10 cellular contexts compared by ENCODE assay signal in the genomic region with DNA sequence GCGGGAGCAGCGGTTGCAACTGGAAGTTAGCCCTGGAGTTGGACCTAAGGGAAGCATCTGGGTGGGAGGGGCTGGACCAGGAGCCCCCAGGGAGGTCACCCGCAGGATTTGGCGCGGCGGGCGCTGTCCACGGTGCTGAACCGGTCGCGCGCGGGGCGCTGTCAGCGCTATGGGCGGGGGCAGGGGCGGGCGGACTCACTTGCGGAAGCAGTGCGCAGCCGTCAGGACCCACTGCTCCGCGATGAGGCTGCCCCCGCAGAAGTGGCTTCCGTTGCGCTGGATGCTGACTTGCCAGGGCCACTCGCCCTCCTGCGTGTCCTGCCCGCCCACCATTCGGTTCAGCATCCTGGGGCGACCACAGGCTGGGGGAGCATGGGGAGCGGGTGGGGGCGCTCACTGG. TPM values are rescaled to one million over a fixed set of nuclear protein-coding genes. Genes with fewer than 3 reads are reported as not detected.
DNase-seq lines count a peak whose midpoint lies in the region; ATAC-seq and TF ChIP-seq lines count a peak whose summit lies in the region.
"Had no signal": no experiment of that assay in that cellular context is flagged by ENCODE, and none has a peak within 500 bp of the region (broad histone marks: within the 10 kb centered on the region; RNA-seq: fewer than 3 reads in every experiment).

No MANE protein-coding gene starts in this region.

- H3K4me3 ChIP-seq in right atrium auricular region = peak overlapping the region in 1 of 2 donors; percentile 13
- no peak overlapping the region for H3K4me3 ChIP-seq in endodermal cell (ENCODE audit: low read length)

- 17 to 43% methylated on average over 7 to 33 of the region's 33 CpGs for WGBS in endodermal cell (ENCODE audit: insufficient coverage in 1 of 2, insufficient read length in 1 of 2), 2 experiments

- no peaks in the 10 kb centered on the region for H3K4me1 Mint-ChIP-seq in endodermal cell
- H3K4me1 Mint-ChIP-seq in stimulated activated naive B cell treated with anti-CD40 and anti-IgM and Interleukin-4, amounts not matched to agents 10 μg/mL and 1 μg/mL and 100 μg/mL, for 72 hours = peaks cover 19 to 61% of the 10 kb centered on the region in 2 donors
- H3K4me1 Mint-ChIP-seq: brain had no signal

- no peak overlapping the region for H3K4me3 Mint-ChIP-seq in endodermal cell
- H3K4me3 Mint-ChIP-seq in stimulated activated naive B cell treated with anti-CD40 and anti-IgM and Interleukin-4, amounts not matched to agents 10 μg/mL and 1 μg/mL and 100 μg/mL, for 72 hours = peak overlapping the region; percentile 4 to 5

- H3K9ac ChIP-seq in endodermal cell (ENCODE audit: extremely low read depth, low read length, poor library complexity, severe bottlenecking) = no peak overlapping the region

- H3K27me3 ChIP-seq in right atrium auricular region = no peaks in the 10 kb centered on the region
- H3K27me3 ChIP-seq in endodermal cell (ENCODE audit: control insufficient read depth, insufficient read depth, low read length, poor library complexity, severe bottlenecking) = no peaks in the 10 kb centered on the region

- peaks cover 5% of the 10 kb centered on the region for H3K27me3 Mint-ChIP-seq in endodermal cell (ENCODE audit: insufficient read depth)
- H3K27me3 Mint-ChIP-seq in stimulated activated naive B cell treated with anti-CD40 and anti-IgM and Interleukin-4, amounts not matched to agents 10 μg/mL and 1 μg/mL and 100 μg/mL, for 72 hours = peaks cover 15 to 18% of the 10 kb centered on the region in 2 donors

- H3K36me3 ChIP-seq in right atrium auricular region = no peaks in the 10 kb centered on the region
- no peaks in the 10 kb centered on the region for H3K36me3 ChIP-seq in endodermal cell (ENCODE audit: control insufficient read depth, insufficient read depth, low read length)

- H3K27ac ChIP-seq in right atrium auricular region (no peak overlapping the region), endodermal cell (ENCODE audit: low read depth, low read length) (no peak overlapping the region)

- H3K4me1 ChIP-seq in right atrium auricular region (peaks cover 0 to 26% of the 10 kb centered on the region in 2 donors), endodermal cell (ENCODE audit: control insufficient read depth, insufficient read depth, low read length) (no peaks in the 10 kb centered on the region)

- DNase-seq in Right ventricle myocardium inferior (ENCODE audit: missing footprints) = peak; percentile 80
- DNase-seq in right atrium auricular region (ENCODE audit: low spot score) = no peak
- DNase-seq in activated CD4-positive, alpha-beta T cell treated with anti-CD3 and anti-CD28 coated beads, Interleukin-2, amount 50 U/mL, for 48 hours = peak; percentile 76 to 79
- peak; percentile 90 for DNase-seq in endodermal cell
- DNase-seq in myocyte (ENCODE audit: low read depth) = peak; percentile 52
- DNase-seq in stimulated activated naive B cell treated with anti-CD40 and anti-IgM and Interleukin-4, amounts not matched to agents 10 μg/mL and 1 μg/mL and 100 μg/mL, for 72 hours = peak; percentile 56
- DNase-seq in NCI-H526 (lab: John Stamatoyannopoulos, UW) = no peak

- no peaks in the 10 kb centered on the region for H3K36me3 Mint-ChIP-seq in endodermal cell (ENCODE audit: low read depth)
- H3K36me3 Mint-ChIP-seq in stimulated activated naive B cell treated with anti-CD40 and anti-IgM and Interleukin-4, amounts not matched to agents 10 μg/mL and 1 μg/mL and 100 μg/mL, for 72 hours = peaks cover 2 to 9% of the 10 kb centered on the region in 2 donors
- H3K36me3 Mint-ChIP-seq: brain had no signal

- ATAC-seq in Right ventricle myocardium inferior = peak; percentile 55
- ATAC-seq in stimulated activated naive B cell treated with anti-CD40 and anti-IgM and Interleukin-4, amounts not matched to agents 10 μg/mL and 1 μg/mL and 100 μg/mL, for 72 hours (replicated peaks) = peak; percentile 87
- ATAC-seq in GM21528 (IDR thresholded peaks at IDR 0.05; ENCODE audit: low FRiP score, unreplicated experiment) = no peak

- TF ChIP-seq CTCF in right atrium auricular region (IDR thresholded peaks at IDR 0.05) = no peak
- TF ChIP-seq CTCF in endodermal cell (conservative IDR thresholded peaks at IDR 0.05) = no peak

- no peak overlapping the region for H3K27ac Mint-ChIP-seq in endodermal cell
- no peak overlapping the region for H3K27ac Mint-ChIP-seq in stimulated activated naive B cell treated with anti-CD40 and anti-IgM and Interleukin-4, amounts not matched to agents 10 μg/mL and 1 μg/mL and 100 μg/mL, for 72 hours
- H3K27ac Mint-ChIP-seq: brain had no signal

- intact Hi-C loops in Right ventricle myocardium inferior (cut with DNase I) = no loop called here

- H3K9me3 ChIP-seq in right atrium auricular region (no peaks in the 10 kb centered on the region), endodermal cell (ENCODE audit: control insufficient read depth, low read length) (no peaks in the 10 kb centered on the region)
- H3K9me3 ChIP-seq: Caco-2 had no signal

- H3K9me3 Mint-ChIP-seq in endodermal cell = no peaks in the 10 kb centered on the region
- H3K9me3 Mint-ChIP-seq in stimulated activated naive B cell treated with anti-CD40 and anti-IgM and Interleukin-4, amounts not matched to agents 10 μg/mL and 1 μg/mL and 100 μg/mL, for 72 hours = no peaks in the 10 kb centered on the region
- H3K9me3 Mint-ChIP-seq: brain had no signal

RNA-seq across cellular contexts. Expression of a gene that starts 4.5 kb away (rescaled TPM):
- total RNA-seq in Right ventricle myocardium inferior = 0.30 TPM
- total RNA-seq in right atrium auricular region = under 1 TPM in 1 of 2 donors, not detected in 1; 0.51 TPM
- total RNA-seq in endodermal cell = 1 to 10 TPM; 3.7 to 4.2 TPM
- polyA plus RNA-seq in endodermal cell (2013, experiment 1 of 2) = 4.2 TPM
- 2.7 TPM for polyA plus RNA-seq in endodermal cell (2013, experiment 2 of 2)
- total RNA-seq in myocyte = 0.26 and 0.62 TPM in 2 replicates
- polyA plus RNA-seq in myocyte (2012) = 1.3 TPM

RNA-seq across cellular contexts. Expression of a gene that starts 33.2 kb away (rescaled TPM):
- total RNA-seq in Right ventricle myocardium inferior (10.5 TPM), right atrium auricular region (10 to 100 TPM; 12.5 to 15.6 TPM), endodermal cell (10 to 100 TPM; 29.8 to 32.6 TPM), myocyte (39.0 and 40.6 TPM in 2 replicates)
- polyA plus RNA-seq in endodermal cell (2013, experiment 1 of 2) = 26.2 TPM
- 27.1 TPM for polyA plus RNA-seq in endodermal cell (2013, experiment 2 of 2)
- polyA plus RNA-seq in myocyte (2012) = 28.4 TPM

RNA-seq across cellular contexts. Expression of a gene that starts 36.9 kb away (rescaled TPM):
- total RNA-seq in Right ventricle myocardium inferior (239 TPM), right atrium auricular region (100 to 1,000 TPM; 118 to 174 TPM), endodermal cell (100 to 1,000 TPM; 843 to 876 TPM), myocyte (93.5 and 93.8 TPM in 2 replicates)
- polyA plus RNA-seq in endodermal cell (2013, experiment 1 of 2) = 625 TPM
- 517 TPM for polyA plus RNA-seq in endodermal cell (2013, experiment 2 of 2)
- 291 TPM for polyA plus RNA-seq in myocyte (2012)

Comparison
In these comparisons a context has a peak if more than half of its experiments do, and no peak if none do; other contexts are left out.
1. DNase-seq: peak in Right ventricle myocardium inferior (single experiment), activated CD4-positive, alpha-beta T cell treated with anti-CD3 and anti-CD28 coated beads, Interleukin-2, amount 50 U/mL, for 48 hours (2 of 2), endodermal cell (single experiment), myocyte (single experiment) and stimulated activated naive B cell treated with anti-CD40 and anti-IgM and Interleukin-4, amounts not matched to agents 10 μg/mL and 1 μg/mL and 100 μg/mL, for 72 hours (single experiment); none in right atrium auricular region (single experiment) and NCI-H526 (0 of 2).